In the genomic region with DNA sequence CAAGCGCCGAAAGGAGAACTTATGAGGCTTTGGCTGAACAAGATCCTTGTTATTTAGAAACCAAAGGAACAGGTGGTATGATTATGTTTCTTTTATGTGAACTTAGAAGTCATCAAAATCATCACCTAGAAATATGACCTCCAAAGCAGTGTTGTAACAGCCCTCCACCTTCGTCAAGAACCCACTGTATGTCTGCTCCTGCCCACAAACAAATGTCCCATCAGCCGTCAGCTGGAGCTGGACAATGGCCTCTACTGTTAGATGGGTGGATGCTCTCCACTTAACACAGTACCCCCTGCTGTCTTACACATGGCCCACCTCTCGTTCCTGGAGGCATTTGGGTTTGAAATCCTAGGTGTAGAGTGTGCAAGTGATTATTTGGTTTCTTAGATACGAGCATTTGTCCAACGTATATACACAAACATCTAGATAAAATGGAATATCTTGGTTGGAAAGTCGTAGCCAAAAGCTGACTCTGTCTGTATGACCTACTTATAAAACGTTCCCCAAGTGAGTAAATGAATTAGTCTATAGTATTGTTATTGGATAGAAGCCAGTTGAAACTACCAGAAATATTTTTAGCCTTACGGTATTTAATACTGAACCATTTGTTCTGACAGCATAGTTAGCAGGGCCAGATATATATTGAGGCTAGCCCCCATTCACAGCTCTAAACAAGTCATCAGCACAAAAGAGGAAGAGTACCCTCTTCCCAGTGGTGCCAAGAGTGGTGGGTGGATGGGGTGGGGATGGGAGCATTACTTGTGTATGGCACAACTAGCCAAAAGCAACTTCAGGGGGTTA, we compare ENCODE assay signal across 2 cellular contexts.
A peak's percentile ranks its signal among the peaks of the same experiment; 100 is the strongest.
TF ChIP-seq lines count a peak whose summit lies in the region.

No MANE protein-coding gene starts in this region.

TF ChIP-seq in SK-N-SH, 30 proteins besides CTCF, POLR2A, EP300 and RAD21:
- TF ChIP-seq EZH2phosphoT487 (IDR thresholded peaks at IDR 0.05; ENCODE audit: borderline replicate concordance, low read depth) (no peak), SIN3A (IDR thresholded peaks at IDR 0.05; ENCODE audit: borderline replicate concordance, low read depth, low read length) (no peak), GATA2 (CRISPR knock-in tag; IDR thresholded peaks at IDR 0.05) (no peak), RXRA (IDR thresholded peaks at IDR 0.05; ENCODE audit: borderline replicate concordance, low read depth) (no peak), TEAD4 (IDR thresholded peaks at IDR 0.05; ENCODE audit: borderline replicate concordance, insufficient read depth) (peak; percentile 46; the same call in 1 of the 2 replicates), FOXM1 (IDR thresholded peaks at IDR 0.05; ENCODE audit: low read depth) (no peak), JUND (IDR thresholded peaks at IDR 0.05) (no peak; the same call in 1 of the 2 replicates), TCF12 (IDR thresholded peaks at IDR 0.05) (no peak), RCOR1 (IDR thresholded peaks at IDR 0.05; ENCODE audit: low read length) (no peak), MEF2A (IDR thresholded peaks at IDR 0.05; ENCODE audit: borderline replicate concordance, low read depth) (no peak), RFX5 (IDR thresholded peaks at IDR 0.05; ENCODE audit: low read length) (no peak), NFIC (IDR thresholded peaks at IDR 0.05; ENCODE audit: borderline replicate concordance) (peak; percentile 70), NRF1 (IDR thresholded peaks at IDR 0.05; ENCODE audit: low read depth, low read length) (no peak), YY1 (IDR thresholded peaks at IDR 0.05; ENCODE audit: low read depth) (no peak)
- TF ChIP-seq, protein P1, sequence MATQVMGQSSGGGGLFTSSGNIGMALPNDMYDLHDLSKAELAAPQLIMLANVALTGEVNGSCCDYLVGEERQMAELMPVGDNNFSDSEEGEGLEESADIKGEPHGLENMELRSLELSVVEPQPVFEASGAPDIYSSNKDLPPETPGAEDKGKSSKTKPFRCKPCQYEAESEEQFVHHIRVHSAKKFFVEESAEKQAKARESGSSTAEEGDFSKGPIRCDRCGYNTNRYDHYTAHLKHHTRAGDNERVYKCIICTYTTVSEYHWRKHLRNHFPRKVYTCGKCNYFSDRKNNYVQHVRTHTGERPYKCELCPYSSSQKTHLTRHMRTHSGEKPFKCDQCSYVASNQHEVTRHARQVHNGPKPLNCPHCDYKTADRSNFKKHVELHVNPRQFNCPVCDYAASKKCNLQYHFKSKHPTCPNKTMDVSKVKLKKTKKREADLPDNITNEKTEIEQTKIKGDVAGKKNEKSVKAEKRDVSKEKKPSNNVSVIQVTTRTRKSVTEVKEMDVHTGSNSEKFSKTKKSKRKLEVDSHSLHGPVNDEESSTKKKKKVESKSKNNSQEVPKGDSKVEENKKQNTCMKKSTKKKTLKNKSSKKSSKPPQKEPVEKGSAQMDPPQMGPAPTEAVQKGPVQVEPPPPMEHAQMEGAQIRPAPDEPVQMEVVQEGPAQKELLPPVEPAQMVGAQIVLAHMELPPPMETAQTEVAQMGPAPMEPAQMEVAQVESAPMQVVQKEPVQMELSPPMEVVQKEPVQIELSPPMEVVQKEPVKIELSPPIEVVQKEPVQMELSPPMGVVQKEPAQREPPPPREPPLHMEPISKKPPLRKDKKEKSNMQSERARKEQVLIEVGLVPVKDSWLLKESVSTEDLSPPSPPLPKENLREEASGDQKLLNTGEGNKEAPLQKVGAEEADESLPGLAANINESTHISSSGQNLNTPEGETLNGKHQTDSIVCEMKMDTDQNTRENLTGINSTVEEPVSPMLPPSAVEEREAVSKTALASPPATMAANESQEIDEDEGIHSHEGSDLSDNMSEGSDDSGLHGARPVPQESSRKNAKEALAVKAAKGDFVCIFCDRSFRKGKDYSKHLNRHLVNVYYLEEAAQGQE (IDR thresholded peaks at IDR 0.05; ENCODE audit: low read depth, low read length): no peak
- TF ChIP-seq, protein P2, sequence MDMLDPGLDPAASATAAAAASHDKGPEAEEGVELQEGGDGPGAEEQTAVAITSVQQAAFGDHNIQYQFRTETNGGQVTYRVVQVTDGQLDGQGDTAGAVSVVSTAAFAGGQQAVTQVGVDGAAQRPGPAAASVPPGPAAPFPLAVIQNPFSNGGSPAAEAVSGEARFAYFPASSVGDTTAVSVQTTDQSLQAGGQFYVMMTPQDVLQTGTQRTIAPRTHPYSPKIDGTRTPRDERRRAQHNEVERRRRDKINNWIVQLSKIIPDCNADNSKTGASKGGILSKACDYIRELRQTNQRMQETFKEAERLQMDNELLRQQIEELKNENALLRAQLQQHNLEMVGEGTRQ (IDR thresholded peaks at IDR 0.05; ENCODE audit: borderline replicate concordance, low read depth, low read length): no peak
- TF ChIP-seq, protein P3, sequence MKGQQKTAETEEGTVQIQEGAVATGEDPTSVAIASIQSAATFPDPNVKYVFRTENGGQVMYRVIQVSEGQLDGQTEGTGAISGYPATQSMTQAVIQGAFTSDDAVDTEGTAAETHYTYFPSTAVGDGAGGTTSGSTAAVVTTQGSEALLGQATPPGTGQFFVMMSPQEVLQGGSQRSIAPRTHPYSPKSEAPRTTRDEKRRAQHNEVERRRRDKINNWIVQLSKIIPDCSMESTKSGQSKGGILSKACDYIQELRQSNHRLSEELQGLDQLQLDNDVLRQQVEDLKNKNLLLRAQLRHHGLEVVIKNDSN (IDR thresholded peaks at IDR 0.05; ENCODE audit: borderline replicate concordance, low read depth): no peak

TF ChIP-seq in H1, 55 proteins besides CTCF, POLR2A, EP300 and RAD21:
- TF ChIP-seq CTBP2 (IDR thresholded peaks at IDR 0.05; ENCODE audit: borderline replicate concordance, insufficient read depth, insufficient read length, low read length): no peak
- TF ChIP-seq, protein P4, sequence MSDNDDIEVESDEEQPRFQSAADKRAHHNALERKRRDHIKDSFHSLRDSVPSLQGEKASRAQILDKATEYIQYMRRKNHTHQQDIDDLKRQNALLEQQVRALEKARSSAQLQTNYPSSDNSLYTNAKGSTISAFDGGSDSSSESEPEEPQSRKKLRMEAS (IDR thresholded peaks at IDR 0.05): no peak
- no peak for TF ChIP-seq SAP30 (IDR thresholded peaks at IDR 0.05; ENCODE audit: insufficient read depth, insufficient replicate concordance, low read length)
- TF ChIP-seq BCL11A (IDR thresholded peaks at IDR 0.05; ENCODE audit: low read depth in 2 of 2, low read length in 2 of 2): no peak
- no peak for TF ChIP-seq KDM1A (IDR thresholded peaks at IDR 0.05; ENCODE audit: borderline replicate concordance, low read length)
- no peak for TF ChIP-seq NRF1 (IDR thresholded peaks at IDR 0.05; ENCODE audit: low read depth, low read length)
- no peak for TF ChIP-seq TAF7 (optimal IDR thresholded peaks at IDR 0.05; ENCODE audit: borderline replicate concordance, low read depth, low read length)
- TF ChIP-seq SIRT6 (IDR thresholded peaks at IDR 0.05; ENCODE audit: low read length): no peak
- no peak for TF ChIP-seq ZNF274 (IDR thresholded peaks at IDR 0.05; ENCODE audit: borderline replicate concordance, extremely low read depth, low read length)
- no peak for TF ChIP-seq YY1 (IDR thresholded peaks at IDR 0.05; ENCODE audit: low read depth, low read length)
- TF ChIP-seq SRF (IDR thresholded peaks at IDR 0.05; ENCODE audit: low read depth, low read length): no peak
- TF ChIP-seq TCF12 (IDR thresholded peaks at IDR 0.05; ENCODE audit: low read depth, low read length): no peak
- no peak for TF ChIP-seq GABPA (IDR thresholded peaks at IDR 0.05; ENCODE audit: borderline replicate concordance, insufficient read depth, low read length)
TF ChIP-seq in H1: peak in this region for 0.
